7 cellular contexts compared by ENCODE assay signal in the genomic region with DNA sequence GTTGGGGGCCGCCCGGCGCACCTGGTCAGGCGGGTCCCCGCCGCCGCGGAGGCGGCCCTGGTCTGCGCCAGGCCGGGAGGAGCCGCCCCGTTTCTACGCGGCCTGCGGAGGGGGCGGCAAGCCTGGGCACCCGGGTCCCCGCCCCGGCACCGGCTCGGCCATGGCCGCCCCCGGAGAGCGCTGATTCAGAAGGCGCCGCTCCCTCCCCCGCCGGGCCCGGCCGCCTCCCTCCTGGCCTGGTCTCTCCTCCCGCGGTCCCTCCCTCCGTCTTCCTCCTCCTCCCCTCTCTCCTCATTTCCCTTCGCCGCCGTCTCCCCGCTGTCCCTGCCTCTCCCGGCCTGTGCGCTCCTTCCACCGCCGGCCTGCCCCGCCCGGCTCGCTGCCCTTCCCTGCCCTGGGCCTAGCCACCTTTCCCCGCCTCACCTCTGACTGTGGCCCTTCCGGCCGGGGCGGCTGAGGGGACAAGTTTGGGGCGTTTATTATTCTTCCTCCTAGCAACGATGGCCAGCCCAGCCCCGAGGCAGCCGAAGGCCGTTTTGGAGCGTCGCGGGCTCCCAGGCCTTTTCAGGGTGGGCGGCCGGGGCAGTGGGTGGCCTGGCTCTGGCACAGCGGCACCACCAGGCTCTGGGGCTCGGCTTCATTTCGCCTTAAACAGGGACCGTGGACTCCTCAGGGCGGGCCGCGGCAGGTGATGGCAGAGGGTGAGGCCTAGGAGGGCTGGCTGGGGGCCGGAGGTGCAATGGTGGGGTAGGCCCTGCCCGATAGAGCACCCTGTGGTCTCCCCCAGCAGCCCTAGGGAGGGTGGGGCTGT. TPM values are rescaled to one million over a fixed set of nuclear protein-coding genes. Genes with fewer than 3 reads are reported as not detected.
DNase-seq lines count a peak whose midpoint lies in the region; ATAC-seq and TF ChIP-seq lines count a peak whose summit lies in the region.

No MANE protein-coding gene starts in this region.

- peaks cover 26% of the 10 kb centered on the region for H3K27me3 Mint-ChIP-seq in activated naive CD4-positive, alpha-beta T cell treated with anti-CD3 and anti-CD28 coated beads, Interleukin-2, amount 10 ng/mL, durations not matched to agents 7 days and 5 days

- TF ChIP-seq EP300 in ovary (IDR thresholded peaks at IDR 0.05): no peak

- H3F3A ChIP-seq in GM23248 (ENCODE audit: insufficient read depth): peaks cover 5% of the 10 kb centered on the region; the same call in 1 of the 2 replicates

- WGBS in GM23248 (ENCODE audit: low coverage in 1 of 2, low lambda C conversion rate in 2 of 2, missing lambda C conversion rate in 2 of 2), 2 experiments: 1 to 3% methylated on average over 36 to 48 of the region's 68 CpGs
- WGBS in ovary, 3 donors: 3 to 5% (median 4%) methylated on average over 42 to 68 of the region's 68 CpGs

- H3K4me1 ChIP-seq in GM23248 (ENCODE audit: insufficient read depth) (peaks cover 5% of the 10 kb centered on the region; the same call in 1 of the 2 replicates), ovary (ENCODE audit: insufficient read depth) (peaks cover 11% of the 10 kb centered on the region)

- H3K9ac ChIP-seq in GM23248: peak overlapping the region; percentile 89

- peak overlapping the region; percentile 77 for H3K4me2 ChIP-seq in GM23248 (ENCODE audit: unreplicated experiment)

- H3K4me1 Mint-ChIP-seq in activated naive CD4-positive, alpha-beta T cell treated with anti-CD3 and anti-CD28 coated beads, Interleukin-2, amount 10 ng/mL, durations not matched to agents 7 days and 5 days: peaks cover 13% of the 10 kb centered on the region

- DNase-seq in GM23248: peak; percentile 89
- peak; percentile 33 for DNase-seq in NCI-H510A (lab: John Stamatoyannopoulos, UW)
- peak; percentile 65 for DNase-seq in activated naive CD4-positive, alpha-beta T cell treated with anti-CD3 and anti-CD28 coated beads, Interleukin-2, amount 10 ng/mL, durations not matched to agents 7 days and 5 days
- DNase-seq in Right ventricle myocardium superior: peak; percentile 77
- DNase-seq in ovary: peak; percentile 55 to 76 (median 67)
- no peak for DNase-seq in OCI-M2 (lab: John Stamatoyannopoulos, UW; ENCODE audit: unreplicated experiment)

- H3K4me3 ChIP-seq in GM23248 (peak overlapping the region; percentile 84), ovary (peak overlapping the region; percentile 54)

- no peaks in the 10 kb centered on the region for H3K9me3 Mint-ChIP-seq in activated naive CD4-positive, alpha-beta T cell treated with anti-CD3 and anti-CD28 coated beads, Interleukin-2, amount 10 ng/mL, durations not matched to agents 7 days and 5 days

- peak overlapping the region; percentile 68 for H2AFZ ChIP-seq in GM23248

- no peaks in the 10 kb centered on the region for H4K20me1 ChIP-seq in GM23248 (ENCODE audit: insufficient read depth)

- TF ChIP-seq CTCF in ovary (IDR thresholded peaks at IDR 0.05): no peak

- no peaks in the 10 kb centered on the region for H3K36me3 ChIP-seq in GM23248 (ENCODE audit: low read depth)
- H3K36me3 ChIP-seq in ovary: no peaks in the 10 kb centered on the region

- peak overlapping the region; percentile 65 for H3K4me3 Mint-ChIP-seq in activated naive CD4-positive, alpha-beta T cell treated with anti-CD3 and anti-CD28 coated beads, Interleukin-2, amount 10 ng/mL, durations not matched to agents 7 days and 5 days

- H3K27ac Mint-ChIP-seq in activated naive CD4-positive, alpha-beta T cell treated with anti-CD3 and anti-CD28 coated beads, Interleukin-2, amount 10 ng/mL, durations not matched to agents 7 days and 5 days: no peak overlapping the region

- in situ Hi-C loops in GM23248 (cut with MboI): no loop called here

- TF ChIP-seq POLR2A in ovary (IDR thresholded peaks at IDR 0.05): no peak

- H3K27ac ChIP-seq in GM23248 (peak overlapping the region; percentile 61), ovary (no peak overlapping the region)

- H3K36me3 Mint-ChIP-seq in activated naive CD4-positive, alpha-beta T cell treated with anti-CD3 and anti-CD28 coated beads, Interleukin-2, amount 10 ng/mL, durations not matched to agents 7 days and 5 days: no peaks in the 10 kb centered on the region

- H3K79me2 ChIP-seq in GM23248 (ENCODE audit: insufficient read depth): peaks cover 50% of the 10 kb centered on the region

- H3K9me2 ChIP-seq in GM23248 (ENCODE audit: insufficient read depth): no peaks in the 10 kb centered on the region

- no peaks in the 10 kb centered on the region for H3K27me3 ChIP-seq in GM23248 (replicated peaks; ENCODE audit: insufficient read depth)
- no peaks in the 10 kb centered on the region for H3K27me3 ChIP-seq in ovary

- CTCF ChIA-PET in activated naive CD4-positive, alpha-beta T cell treated with anti-CD3 and anti-CD28 coated beads, Interleukin-2, amount 10 ng/mL, durations not matched to agents 7 days and 5 days (lab: Charles Lee): no interaction called here

- ATAC-seq in Right ventricle myocardium superior (ENCODE audit: poor library complexity) (peak; percentile 75), GM21723 (IDR thresholded peaks at IDR 0.05; ENCODE audit: unreplicated experiment) (no peak)

- H3K9me3 ChIP-seq in GM23248 (ENCODE audit: low read depth): no peaks in the 10 kb centered on the region
- no peaks in the 10 kb centered on the region for H3K9me3 ChIP-seq in ovary

- intact Hi-C loops in Right ventricle myocardium superior (cut with DNase I): no loop called here
- intact Hi-C loops in ovary (cut with DNase I): loop anchor here in 1 of 4 donors (1.0 kb wide), 1 partner anchor 70 kb away; no protein-coding TSS in a partner anchor

RNA-seq across cellular contexts. Expression of gene CEP170B, which starts 0.8 kb away (rescaled TPM):
- 23.3 and 24.5 TPM in 2 replicates for total RNA-seq in GM23248 (2014; rRNA removed; shearing (Covaris generic))
- polyA plus RNA-seq in GM23248 (2016; fragmentation: Nextera tagmentation; extraction: Ambion mirVana) (2.5 and 2.7 TPM in 2 replicates), ovary (1 to 10 TPM; 1.9 to 5.1 TPM)
- total RNA-seq in Right ventricle myocardium superior (9.5 TPM), ovary (10 to 100 TPM in 4 of 7 donors, 1 to 10 TPM in 3; 3.0 to 22.7 (median 11.7) TPM)

RNA-seq across cellular contexts. Expression of gene PLD4, which starts 58.8 kb away (rescaled TPM):
- total RNA-seq in GM23248 (2014; rRNA removed; shearing (Covaris generic)): not detected in 2 replicates
- not detected in 2 replicates for polyA plus RNA-seq in GM23248 (2016; fragmentation: Nextera tagmentation; extraction: Ambion mirVana)
- total RNA-seq in Right ventricle myocardium superior: 0.13 TPM
- 1 to 10 TPM in 4 of 7 donors, under 1 TPM in 2, not detected in 1; 0.32 to 3.2 (median 1.4) TPM for total RNA-seq in ovary
- under 1 TPM; 0.12 to 0.48 TPM for polyA plus RNA-seq in ovary
